ENCODE assay signal across 17 cellular contexts in the genomic region with DNA sequence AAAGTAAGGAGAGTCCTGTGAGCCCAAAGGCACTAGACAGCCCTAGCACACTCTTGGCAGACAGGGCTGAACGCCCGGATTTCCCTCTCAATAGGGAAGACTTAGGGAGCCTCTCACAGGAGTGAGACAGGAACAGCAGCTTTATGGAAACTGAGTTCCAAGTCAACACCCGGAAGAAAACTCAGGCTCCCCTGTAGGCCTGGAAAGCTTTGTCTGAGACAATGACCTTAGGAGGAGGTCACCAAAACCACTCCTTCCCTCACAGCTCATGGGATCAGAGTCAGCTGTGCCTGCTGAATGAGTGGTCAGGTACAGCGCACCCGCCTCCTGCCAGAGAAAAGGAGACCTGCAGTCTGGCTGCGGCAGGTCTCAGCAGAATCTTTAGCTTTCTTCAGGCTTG.
DNase-seq lines count a peak whose midpoint lies in the region; ATAC-seq, FAIRE-seq and TF ChIP-seq lines count a peak whose summit lies in the region.
"Had no signal": no experiment of that assay in that cellular context is flagged by ENCODE, and none has a peak within 500 bp of the region (broad histone marks: within the 10 kb centered on the region; RNA-seq: fewer than 3 reads in every experiment).

No MANE protein-coding gene starts in this region.

- no peaks in the 10 kb centered on the region for H3K4me1 Mint-ChIP-seq in activated CD8-positive, alpha-beta memory T cell treated with anti-CD3 and anti-CD28 coated beads, Interleukin-2, amount 10 ng/mL, durations not matched to agents 7 days and 5 days
- H3K4me1 Mint-ChIP-seq in naive thymus-derived CD4-positive, alpha-beta T cell, result peaks cover 0 to 7% (median 0%) of the 10 kb centered on the region in 7 donors

- CTCF ChIA-PET in activated CD8-positive, alpha-beta memory T cell treated with anti-CD3 and anti-CD28 coated beads, Interleukin-2, amount 10 ng/mL, durations not matched to agents 7 days and 5 days (lab: Charles Lee), result interaction anchor here (0.9 to 1.5 kb wide), 2 partner anchors 9 to 21 kb away, joined by 3 to 4 read pairs; no protein-coding TSS in a partner anchor
- CTCF ChIA-PET in naive thymus-derived CD4-positive, alpha-beta T cell (lab: Charles Lee), result no interaction called here

- no peak overlapping the region for H2AFZ ChIP-seq in fibroblast of lung (ENCODE audit: low read length)

- H3K4me1 ChIP-seq in fibroblast of lung (ENCODE audit: control insufficient read depth, extremely low read depth, insufficient read depth, low read length) (peaks cover 35% of the 10 kb centered on the region), muscle layer of colon (ENCODE audit: insufficient read depth, low read length) (peaks cover 58% of the 10 kb centered on the region)
- H3K4me1 ChIP-seq in naive thymus-derived CD4-positive, alpha-beta T cell (ENCODE audit: control insufficient read depth in 2 of 2, insufficient read depth in 2 of 2, low read length in 2 of 2), result no peaks in the 10 kb centered on the region

- intact Hi-C loops in naive thymus-derived CD4-positive, alpha-beta T cell (cut with micrococcal nuclease), result no loop called here

- H3K9me3 ChIP-seq in fibroblast of lung (ENCODE audit: control insufficient read depth, insufficient read depth, low read depth, low read length) (no peaks in the 10 kb centered on the region), muscle layer of colon (ENCODE audit: low read length) (no peaks in the 10 kb centered on the region)
- H3K9me3 ChIP-seq in naive thymus-derived CD4-positive, alpha-beta T cell (ENCODE audit: control insufficient read depth in 2 of 3, low read length in 3 of 3), result no peaks in the 10 kb centered on the region

- H3K4me2 ChIP-seq in fibroblast of lung (ENCODE audit: extremely low read depth, insufficient read depth, low read length), result no peak overlapping the region

- no peaks in the 10 kb centered on the region for H4K20me1 ChIP-seq in fibroblast of lung (ENCODE audit: control insufficient read depth, extremely low read depth, insufficient read depth, low read length)

- no peaks in the 10 kb centered on the region for H3K36me3 Mint-ChIP-seq in activated CD8-positive, alpha-beta memory T cell treated with anti-CD3 and anti-CD28 coated beads, Interleukin-2, amount 10 ng/mL, durations not matched to agents 7 days and 5 days
- no peaks in the 10 kb centered on the region for H3K36me3 Mint-ChIP-seq in naive thymus-derived CD4-positive, alpha-beta T cell

- no peak overlapping the region for H3K27ac ChIP-seq in fibroblast of lung (ENCODE audit: insufficient read depth, low read length)
- peak overlapping the region; percentile 74 for H3K27ac ChIP-seq in muscle layer of colon (ENCODE audit: low read depth, low read length)
- no peak overlapping the region for H3K27ac ChIP-seq in naive thymus-derived CD4-positive, alpha-beta T cell (ENCODE audit: low read depth, low read length)
- H3K27ac ChIP-seq: coronary artery had no signal

- DNase-seq in D721Med (ENCODE audit: insufficient read length, low spot score), result no peak
- DNase-seq in NCI-H82 (lab: John Stamatoyannopoulos, UW), result peak; percentile 62
- peak; percentile 34 for DNase-seq in fibroblast of lung (ENCODE audit: low read depth in 2 of 2)
- no peak for DNase-seq in activated CD8-positive, alpha-beta memory T cell treated with anti-CD3 and anti-CD28 coated beads, Interleukin-2, amount 10 ng/mL, durations not matched to agents 7 days and 5 days
- no peak for DNase-seq in stimulated activated naive CD4-positive, alpha-beta T cell (lab: John Stamatoyannopoulos, UW)
- DNase-seq in naive thymus-derived CD4-positive, alpha-beta T cell, result no peak
- DNase-seq: activated CD4-positive, alpha-beta T cell treated with anti-CD3 and anti-CD28 coated beads, Interleukin-2, amount 50 U/mL, for 4 hours; erythroblast; MG63; NCI-H2029; retina; RPMI8226; T-helper 9 cell had no signal

- H3K9ac ChIP-seq in fibroblast of lung (ENCODE audit: insufficient read depth, low read length) (no peak overlapping the region), muscle layer of colon (ENCODE audit: low read length) (no peak overlapping the region)

- H3K27me3 ChIP-seq in fibroblast of lung (ENCODE audit: control insufficient read depth, insufficient read depth, low read length) (no peaks in the 10 kb centered on the region), muscle layer of colon (ENCODE audit: control insufficient read depth in 1 of 2, insufficient read depth in 2 of 2, low read length in 2 of 2) (no peaks in the 10 kb centered on the region)
- no peaks in the 10 kb centered on the region for H3K27me3 ChIP-seq in naive thymus-derived CD4-positive, alpha-beta T cell (ENCODE audit: control insufficient read depth in 2 of 2, insufficient read depth in 2 of 2, low read length in 2 of 2)
- H3K27me3 ChIP-seq: MG63 had no signal

- H3K4me3 ChIP-seq in fibroblast of lung (replicated peaks in 1 of 4; ENCODE audit: control extremely low read depth in 1 of 4, insufficient read depth in 1 of 4, low read depth in 3 of 4, low read length in 4 of 4) (no peak overlapping the region), muscle layer of colon (ENCODE audit: low read depth in 1 of 2, low read length in 2 of 2) (no peak overlapping the region)
- no peak overlapping the region for H3K4me3 ChIP-seq in naive thymus-derived CD4-positive, alpha-beta T cell (ENCODE audit: low read length)
- H3K4me3 ChIP-seq: coronary artery, MG63 had no signal

- peak; percentile 51 for TF ChIP-seq CTCF in D721Med (IDR thresholded peaks at IDR 0.05; ENCODE audit: insufficient read depth, missing control alignments)
- peak in 1 of 2 donors; percentile 12 for TF ChIP-seq CTCF in fibroblast of lung (conservative IDR thresholded peaks at IDR 0.05 in 1 of 2, IDR thresholded peaks at IDR 0.05 in 1 of 2; ENCODE audit: low read depth in 1 of 2, low read length in 2 of 2)

- ATAC-seq in HG02870 (IDR thresholded peaks at IDR 0.05; ENCODE audit: unreplicated experiment), result no peak
- ATAC-seq in activated CD8-positive, alpha-beta memory T cell treated with anti-CD3 and anti-CD28 coated beads, Interleukin-2, amount 10 ng/mL, durations not matched to agents 7 days and 5 days, result no peak
- no peak for ATAC-seq in naive thymus-derived CD4-positive, alpha-beta T cell

- POLR2A ChIA-PET in naive thymus-derived CD4-positive, alpha-beta T cell (lab: Charles Lee), result no interaction called here

- H3K9me3 Mint-ChIP-seq in activated CD8-positive, alpha-beta memory T cell treated with anti-CD3 and anti-CD28 coated beads, Interleukin-2, amount 10 ng/mL, durations not matched to agents 7 days and 5 days (ENCODE audit: low read depth), result no peaks in the 10 kb centered on the region
- peaks cover 1 to 26% (median 9%) of the 10 kb centered on the region in 11 donors for H3K9me3 Mint-ChIP-seq in naive thymus-derived CD4-positive, alpha-beta T cell

- H3K36me3 ChIP-seq in fibroblast of lung (ENCODE audit: control insufficient read depth, insufficient read depth, low read length), result no peaks in the 10 kb centered on the region
- no peaks in the 10 kb centered on the region for H3K36me3 ChIP-seq in muscle layer of colon (ENCODE audit: insufficient read depth, low read length)
- H3K36me3 ChIP-seq in naive thymus-derived CD4-positive, alpha-beta T cell (ENCODE audit: control insufficient read depth in 2 of 3, insufficient read depth in 3 of 3, low read length in 3 of 3), result no peaks in the 10 kb centered on the region
- H3K36me3 ChIP-seq: MG63 had no signal

- H3K27me3 Mint-ChIP-seq in activated CD8-positive, alpha-beta memory T cell treated with anti-CD3 and anti-CD28 coated beads, Interleukin-2, amount 10 ng/mL, durations not matched to agents 7 days and 5 days, result peaks cover 32% of the 10 kb centered on the region
- H3K27me3 Mint-ChIP-seq in naive thymus-derived CD4-positive, alpha-beta T cell, result peaks cover 14 to 30% (median 20%) of the 10 kb centered on the region in 5 donors

- H3K4me3 Mint-ChIP-seq in activated CD8-positive, alpha-beta memory T cell treated with anti-CD3 and anti-CD28 coated beads, Interleukin-2, amount 10 ng/mL, durations not matched to agents 7 days and 5 days, result no peak overlapping the region
- no peak overlapping the region for H3K4me3 Mint-ChIP-seq in naive thymus-derived CD4-positive, alpha-beta T cell
- H3K4me3 Mint-ChIP-seq: nephron had no signal

- no peak for FAIRE-seq in D721Med (lab: Jason Lieb, UNC)

- H3K79me2 ChIP-seq in fibroblast of lung (ENCODE audit: control insufficient read depth, insufficient read depth, low read length), result no peaks in the 10 kb centered on the region

- H3K27ac Mint-ChIP-seq in activated CD8-positive, alpha-beta memory T cell treated with anti-CD3 and anti-CD28 coated beads, Interleukin-2, amount 10 ng/mL, durations not matched to agents 7 days and 5 days, result no peak overlapping the region
- H3K27ac Mint-ChIP-seq in naive thymus-derived CD4-positive, alpha-beta T cell, result no peak overlapping the region

Comparison
In these comparisons a context has a peak if more than half of its experiments do, and no peak if none do; other contexts are left out.
1. DNase-seq: peak in NCI-H82 (single experiment) and fibroblast of lung (2 of 2); none in D721Med (single experiment), activated CD8-positive, alpha-beta memory T cell treated with anti-CD3 and anti-CD28 coated beads, Interleukin-2, amount 10 ng/mL, durations not matched to agents 7 days and 5 days (single experiment), stimulated activated naive CD4-positive, alpha-beta T cell (0 of 6) and naive thymus-derived CD4-positive, alpha-beta T cell (0 of 9).